In genomic region chr4:15018389-15018788, GRCh38 we compare ENCODE assay signal across 21 cellular contexts. TPM values are rescaled to one million over a fixed set of nuclear protein-coding genes. Genes with fewer than 3 reads are reported as not detected.
DNase-seq lines count a peak whose midpoint lies in the region; ATAC-seq and TF ChIP-seq lines count a peak whose summit lies in the region.
"Had no signal": no experiment of that assay in that cellular context is flagged by ENCODE, and none has a peak within 500 bp of the region (broad histone marks: within the 10 kb centered on the region; RNA-seq: fewer than 3 reads in every experiment).

No MANE protein-coding gene starts in this region.

- H3K27ac Mint-ChIP-seq in activated CD8-positive, alpha-beta T cell treated with anti-CD3 and anti-CD28 coated beads, Interleukin-2, amount 10 ng/mL, durations not matched to agents 7 days and 5 days: peak overlapping the region; percentile 43
- H3K27ac Mint-ChIP-seq: H9, progenitor cell of endocrine pancreas, WTC11 had no signal

- H3K27me3 Mint-ChIP-seq in activated CD8-positive, alpha-beta T cell treated with anti-CD3 and anti-CD28 coated beads, Interleukin-2, amount 10 ng/mL, durations not matched to agents 7 days and 5 days (ENCODE audit: low read depth): no peaks in the 10 kb centered on the region
- H3K27me3 Mint-ChIP-seq: naive thymus-derived CD4-positive, alpha-beta T cell; progenitor cell of endocrine pancreas had no signal

- H3K4me2 ChIP-seq in osteoblast (ENCODE audit: insufficient read depth, low read length): no peak overlapping the region
- H3K4me2 ChIP-seq: BLaER1, smooth muscle cell had no signal

- peaks cover 35% of the 10 kb centered on the region for H3K4me1 ChIP-seq in osteoblast (ENCODE audit: insufficient read depth, low read length)
- H3K4me1 ChIP-seq: BLaER1 had no signal

- H2AFZ ChIP-seq in osteoblast (ENCODE audit: low read length): no peak overlapping the region

- DNase-seq in activated CD8-positive, alpha-beta T cell treated with anti-CD3 and anti-CD28 coated beads, Interleukin-2, amount 10 ng/mL, durations not matched to agents 7 days and 5 days: no peak
- DNase-seq in osteoblast (ENCODE audit: insufficient read length, low spot score, missing footprints): no peak
- DNase-seq in NK-92 (lab: John Stamatoyannopoulos, UW; ENCODE audit: unreplicated experiment): no peak
- no peak for DNase-seq in epidermal melanocyte (ENCODE audit: insufficient read length, low spot score)
- DNase-seq: adrenal gland; DMS 273 treated with DMSO at 0.1 percent for 48 hours; effector CD4-positive, alpha-beta T cell; H9; islet precursor cell; mammary epithelial cell; naive thymus-derived CD4-positive, alpha-beta T cell; NCI-H187; thyroid gland had no signal

- H3K27ac ChIP-seq in osteoblast (ENCODE audit: low read depth, low read length): peak overlapping the region; percentile 29
- H3K27ac ChIP-seq: adrenal gland, BLaER1, thyroid gland had no signal

- ATAC-seq in GM18867 (IDR thresholded peaks at IDR 0.05; ENCODE audit: unreplicated experiment) (peak; percentile 29), HG03565 (IDR thresholded peaks at IDR 0.05; ENCODE audit: unreplicated experiment) (peak; percentile 33), HG03135 (IDR thresholded peaks at IDR 0.05; ENCODE audit: unreplicated experiment) (no peak), HG03175 (IDR thresholded peaks at IDR 0.05; ENCODE audit: unreplicated experiment) (no peak)
- ATAC-seq in activated CD8-positive, alpha-beta T cell treated with anti-CD3 and anti-CD28 coated beads, Interleukin-2, amount 10 ng/mL, durations not matched to agents 7 days and 5 days: no peak
- ATAC-seq: naive thymus-derived CD4-positive, alpha-beta T cell; WTC11 had no signal

- no peaks in the 10 kb centered on the region for H3K27me3 ChIP-seq in osteoblast (ENCODE audit: insufficient read depth, low read length)
- H3K27me3 ChIP-seq: adrenal gland, BLaER1, thyroid gland had no signal

- H3K4me1 Mint-ChIP-seq in activated CD8-positive, alpha-beta T cell treated with anti-CD3 and anti-CD28 coated beads, Interleukin-2, amount 10 ng/mL, durations not matched to agents 7 days and 5 days (ENCODE audit: low read depth): peaks cover 32% of the 10 kb centered on the region
- H3K4me1 Mint-ChIP-seq: H9 had no signal

- H3K36me3 Mint-ChIP-seq in activated CD8-positive, alpha-beta T cell treated with anti-CD3 and anti-CD28 coated beads, Interleukin-2, amount 10 ng/mL, durations not matched to agents 7 days and 5 days (ENCODE audit: low read depth): peaks cover 41% of the 10 kb centered on the region
- H3K36me3 Mint-ChIP-seq: WTC11 had no signal

- peaks cover 70% of the 10 kb centered on the region for H3K36me3 ChIP-seq in osteoblast (ENCODE audit: insufficient read depth, low read length)
- H3K36me3 ChIP-seq: BLaER1, thyroid gland had no signal

- CTCF ChIA-PET in activated CD8-positive, alpha-beta T cell treated with anti-CD3 and anti-CD28 coated beads, Interleukin-2, amount 10 ng/mL, durations not matched to agents 7 days and 5 days (lab: Charles Lee): no interaction called here

- POLR2A ChIA-PET in activated CD8-positive, alpha-beta T cell treated with anti-CD3 and anti-CD28 coated beads, Interleukin-2, amount 10 ng/mL, durations not matched to agents 7 days and 5 days (lab: Charles Lee): interaction anchor here (1.1 kb wide), 1 partner anchor 15 kb away, joined by 4 read pairs; no protein-coding TSS in a partner anchor

- TF ChIP-seq CTCF in osteoblast (IDR thresholded peaks at IDR 0.05; ENCODE audit: extremely low read depth, low read depth, low read length): no peak

- no peak overlapping the region for H3K4me3 ChIP-seq in osteoblast (ENCODE audit: insufficient read depth, low read length)
- H3K4me3 ChIP-seq: adrenal gland, BLaER1, smooth muscle cell, thyroid gland had no signal

- no peak overlapping the region for H3K4me3 Mint-ChIP-seq in activated CD8-positive, alpha-beta T cell treated with anti-CD3 and anti-CD28 coated beads, Interleukin-2, amount 10 ng/mL, durations not matched to agents 7 days and 5 days
- H3K4me3 Mint-ChIP-seq: H9, WTC11 had no signal

- H3K79me2 ChIP-seq in osteoblast (ENCODE audit: insufficient read depth, low read length): peaks cover 97% of the 10 kb centered on the region

- H4K20me1 ChIP-seq in osteoblast (ENCODE audit: insufficient read depth, low read length): peaks cover 3% of the 10 kb centered on the region
- H4K20me1 ChIP-seq: BLaER1 had no signal

- H3K9me3 ChIP-seq in osteoblast (ENCODE audit: low read depth, low read length): no peaks in the 10 kb centered on the region
- H3K9me3 ChIP-seq: BLaER1, thyroid gland had no signal

- H3K9me3 Mint-ChIP-seq in activated CD8-positive, alpha-beta T cell treated with anti-CD3 and anti-CD28 coated beads, Interleukin-2, amount 10 ng/mL, durations not matched to agents 7 days and 5 days (ENCODE audit: insufficient read depth): no peaks in the 10 kb centered on the region
- H3K9me3 Mint-ChIP-seq: H9; naive thymus-derived CD4-positive, alpha-beta T cell; WTC11 had no signal

RNA-seq across cellular contexts. Expression of gene CPEB2, which starts 16.1 kb away (rescaled TPM):
- 1 to 10 TPM; 8.8 to 9.7 TPM for total RNA-seq in activated CD8-positive, alpha-beta T cell treated with anti-CD3 and anti-CD28 coated beads, Interleukin-2, amount 10 ng/mL, durations not matched to agents 7 days and 5 days
- 23.9 and 27.7 TPM in 2 replicates for total RNA-seq in osteoblast

Comparison
In these comparisons a context has a peak if more than half of its experiments do, and no peak if none do; other contexts are left out.
1. ATAC-seq: peak in GM18867 (single experiment) and HG03565 (single experiment); none in activated CD8-positive, alpha-beta T cell treated with anti-CD3 and anti-CD28 coated beads, Interleukin-2, amount 10 ng/mL, durations not matched to agents 7 days and 5 days (single experiment), HG03135 (single experiment) and HG03175 (single experiment).